In genomic region chr9:33485312-33485711, GRCh38 we compare ENCODE assay signal across 3 cellular contexts. TPM values are rescaled to one million over a fixed set of nuclear protein-coding genes. Genes with fewer than 3 reads are reported as not detected.
"Had no signal": no experiment of that assay in that cellular context is flagged by ENCODE, and none has a peak within 500 bp of the region (broad histone marks: within the 10 kb centered on the region; RNA-seq: fewer than 3 reads in every experiment).

No MANE protein-coding gene starts in this region.

RNA-seq across cellular contexts. Expression of gene AQP3, which starts 37.9 kb away (rescaled TPM):
- polyA plus RNA-seq: neural cell had no signal

RNA-seq across cellular contexts. Expression of gene ANKRD18B, which starts 38.7 kb away (rescaled TPM):
- polyA plus RNA-seq: naive thymus-derived CD8-positive, alpha-beta T cell; smooth muscle cell had no signal
